Comparison of ENCODE assay signal across 20 cellular contexts in the genomic region with DNA sequence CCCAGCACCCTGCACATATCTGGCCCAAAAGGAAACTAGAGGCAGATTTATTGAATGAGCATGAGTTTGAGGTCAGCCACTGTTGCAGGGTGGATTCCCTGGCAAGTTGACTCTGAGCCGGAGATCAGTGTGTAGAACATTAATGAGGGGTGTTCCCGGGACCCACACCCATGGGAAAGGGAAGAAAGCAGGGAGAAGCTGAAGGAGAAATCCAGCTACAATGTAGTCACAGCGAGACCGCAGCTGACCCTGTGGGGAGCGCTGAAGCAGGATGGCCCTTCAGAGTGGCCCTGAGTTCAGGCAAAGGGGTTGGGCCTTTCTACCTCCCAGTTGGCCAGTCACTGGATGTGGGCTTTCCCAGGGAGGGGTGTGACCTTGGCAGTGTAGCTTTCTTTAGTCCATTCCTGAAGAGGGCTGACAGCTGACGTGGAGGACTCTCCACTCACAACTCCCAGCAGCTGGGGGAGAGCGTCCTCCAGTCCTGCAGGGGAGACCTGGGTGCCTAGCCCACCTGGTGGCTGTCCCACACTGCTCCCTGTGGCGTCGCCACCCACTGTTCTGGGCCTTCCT.
DNase-seq lines count a peak whose midpoint lies in the region; FAIRE-seq and TF ChIP-seq lines count a peak whose summit lies in the region.
"Had no signal": no experiment of that assay in that cellular context is flagged by ENCODE, and none has a peak within 500 bp of the region (broad histone marks: within the 10 kb centered on the region; RNA-seq: fewer than 3 reads in every experiment).

No MANE protein-coding gene starts in this region.

- H3K36me3 ChIP-seq in adrenal gland (replicated peaks in 1 of 2) = no peaks in the 10 kb centered on the region
- H3K36me3 ChIP-seq: transverse colon had no signal

- no peak for FAIRE-seq in GM12891 (lab: Jason Lieb, UNC)
- FAIRE-seq: astrocyte, G401.6 had no signal

- DNase-seq in AG20443 (ENCODE audit: low spot score) (peak; percentile 35), adrenal gland (peak; percentile 63 to 88 (median 84)), kidney tubule cell (ENCODE audit: low spot score) (peak; percentile 38), renal cortical epithelial cell (ENCODE audit: low read depth) (peak; percentile 26), NCI-H526 (lab: John Stamatoyannopoulos, UW) (no peak), NCI-H1417 (lab: John Stamatoyannopoulos, UW) (no peak), NCI-H2029 (lab: John Stamatoyannopoulos, UW) (no peak), GM12891 (ENCODE audit: insufficient read length, low spot score) (no peak)
- DNase-seq: activated gamma-delta T cell; COR-L47; cortex of kidney; naive thymus-derived CD4-positive, alpha-beta T cell; NCI-H1092 treated with DMSO at 0.1 percent for 48 hours; NCI-H2171 treated with DMSO at 0.1 percent for 48 hours; stimulated activated CD4-positive, alpha-beta T cell treated with anti-CD3 and anti-CD28 coated beads, Interleukin-2, amount 100 ng/mL, for 24 hours; T-helper 2 cell; transverse colon had no signal

- peak overlapping the region; percentile 12 to 74 (median 62) for H3K27ac ChIP-seq in adrenal gland
- H3K27ac ChIP-seq: RWPE1, transverse colon had no signal

- intact Hi-C loops in adrenal gland (cut with DNase I) = loop anchor here in 1 of 2 donors (5.0 kb wide), 1 partner anchor 52 kb away; no protein-coding TSS in a partner anchor

- peak in 1 of 6 experiments; percentile 4 for TF ChIP-seq CTCF in adrenal gland (IDR thresholded peaks at IDR 0.05)

- no peak overlapping the region for H3K4me3 ChIP-seq in adrenal gland
- H3K4me3 ChIP-seq: transverse colon had no signal

- 37 to 48% (median 40%) methylated on average over 9 of the region's 9 CpGs for WGBS in adrenal gland, 4 donors

- no peaks in the 10 kb centered on the region for H3K9me3 ChIP-seq in adrenal gland (replicated peaks in 1 of 3)
- H3K9me3 ChIP-seq: transverse colon had no signal

- peaks cover 20 to 38% of the 10 kb centered on the region in 2 donors for H3K4me1 ChIP-seq in adrenal gland (replicated peaks in 1 of 2)

- TF ChIP-seq POLR2A in adrenal gland (IDR thresholded peaks at IDR 0.05) (peak in 1 of 2 donors; percentile 32), GM12891 (IDR thresholded peaks at IDR 0.05; ENCODE audit: low read depth, low read length) (no peak)

- H3K27me3 ChIP-seq in adrenal gland = no peaks in the 10 kb centered on the region
- H3K27me3 ChIP-seq: transverse colon had no signal

TF ChIP-seq in GM12891, 5 proteins besides CTCF, POLR2A, EP300 and RAD21:
- TF ChIP-seq PAX5 (IDR thresholded peaks at IDR 0.05; ENCODE audit: insufficient read depth, low read length, severe bottlenecking) = no peak
- TF ChIP-seq SPI1 (IDR thresholded peaks at IDR 0.05; ENCODE audit: low read depth, low read length) = no peak
- TF ChIP-seq POU2F2 (IDR thresholded peaks at IDR 0.05; ENCODE audit: low read depth, low read length) = no peak
- no peak for TF ChIP-seq POLR2AphosphoS5 (IDR thresholded peaks at IDR 0.05; ENCODE audit: low read depth, low read length)
- no peak for TF ChIP-seq TAF1 (IDR thresholded peaks at IDR 0.05; ENCODE audit: low read depth, low read length)

Comparison
In these comparisons a context has a peak if more than half of its experiments do, and no peak if none do; other contexts are left out.
1. DNase-seq: peak in AG20443 (single experiment), adrenal gland (7 of 7), kidney tubule cell (single experiment) and renal cortical epithelial cell (single experiment); none in NCI-H526 (0 of 2), NCI-H1417 (0 of 3), NCI-H2029 (single experiment) and GM12891 (single experiment).